ENCODE assay signal across 2 cellular contexts in genomic region chr1:31995263-31995662, GRCh38.
A peak's percentile ranks its signal among the peaks of the same experiment; 100 is the strongest.
TF ChIP-seq lines count a peak whose summit lies in the region.

No MANE protein-coding gene starts in this region.

TF ChIP-seq in WTC11, 78 proteins besides CTCF, POLR2A, EP300 and RAD21:
- TF ChIP-seq ZNF121 (CRISPR knock-in tag; IDR thresholded peaks at IDR 0.05) (peak; percentile 90), NR3C1 (CRISPR knock-in tag; conservative IDR thresholded peaks at IDR 0.05; ENCODE audit: low read depth) (no peak)

TF ChIP-seq in H1, 55 proteins besides CTCF, POLR2A, EP300 and RAD21:
- TF ChIP-seq POU5F1 (IDR thresholded peaks at IDR 0.05; ENCODE audit: low read depth, low read length): no peak
- TF ChIP-seq TEAD4 (IDR thresholded peaks at IDR 0.05; ENCODE audit: low read depth, low read length): 0 out of 2 replicates have a peak, but pooled peaks have one; percentile 13
